Comparison of ENCODE assay signal across 7 cellular contexts in the genomic region with DNA sequence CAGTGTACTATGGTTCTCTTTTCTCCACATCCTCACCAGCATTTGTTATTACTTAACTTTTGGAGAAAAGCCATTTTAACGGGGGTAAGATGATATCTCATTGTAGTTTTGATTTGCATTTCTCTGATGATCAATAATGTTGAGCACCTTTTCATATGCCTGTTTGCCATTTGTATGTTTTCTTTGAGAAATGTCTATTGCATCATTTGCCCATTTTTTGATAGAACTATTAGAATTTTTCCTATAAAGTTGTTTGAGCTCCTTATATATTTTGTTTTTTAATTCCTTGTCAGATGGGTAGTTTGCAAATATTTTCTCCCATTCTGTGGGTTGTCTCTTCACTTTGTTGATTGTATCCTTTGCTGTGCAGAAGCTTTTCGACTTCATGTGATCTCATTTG. TPM values are rescaled to one million over a fixed set of nuclear protein-coding genes. Genes with fewer than 3 reads are reported as not detected.
"Had no signal": no experiment of that assay in that cellular context is flagged by ENCODE, and none has a peak within 500 bp of the region (broad histone marks: within the 10 kb centered on the region; RNA-seq: fewer than 3 reads in every experiment).

No MANE protein-coding gene starts in this region.

RNA-seq across cellular contexts. Expression of a gene that starts 10.7 kb away (rescaled TPM):
- total RNA-seq: activated naive CD4-positive, alpha-beta T cell treated with anti-CD3 and anti-CD28 coated beads for 36 hours; activated naive CD4-positive, alpha-beta T cell treated with anti-CD3 and anti-CD28 coated beads, Interleukin-2, amount 50 U/mL, for 72 hours; activated naive CD8-positive, alpha-beta T cell treated with anti-CD3 and anti-CD28 coated beads for 36 hours; activated naive CD8-positive, alpha-beta T cell treated with anti-CD3 and anti-CD28 coated beads, Interleukin-2, amount 10 ng/mL, durations not matched to agents 7 days and 5 days; activated T-helper 1 cell treated with anti-CD3 and anti-CD28 coated beads, Interleukin-12 subunit alpha, Interleukin-12 subunit beta, Interleukin-2, Interleukin-4 antibody, amounts not matched to agents 30 ng/mL and 10 ng/mL and 1 ng/mL, durations not matched to agents 14 hours and 24 hours and 36 hours; activated T-helper 17 cell treated with anti-CD3 and anti-CD28 coated beads, Interleukin-2, amount 50 U/mL, for 72 hours; activated T-helper 2 cell treated with anti-CD3 and anti-CD28 coated beads, Interferon-gamma antibody, Interleukin-2, Interleukin-4, amounts not matched to agents 10 μg/mL and 5 μg/mL and 100 μg/mL, durations not matched to agents 14 hours and 24 hours and 36 hours had no signal
